Comparison of ENCODE assay signal across 29 cellular contexts in genomic region chr15:63852407-63852806, GRCh38.
"Had no signal": no experiment of that assay in that cellular context is flagged by ENCODE, and none has a peak within 500 bp of the region (broad histone marks: within the 10 kb centered on the region; RNA-seq: fewer than 3 reads in every experiment).

No MANE protein-coding gene starts in this region.

- H3K9me3 Mint-ChIP-seq: dendritic cell treated with granulocyte-macrophage colony-stimulating factor and Interleukin-4, amounts not matched to agents 40 ng/mL and 50 ng/mL, for 4 days; effector memory CD8-positive, alpha-beta T cell had no signal

- H3K79me2 ChIP-seq: hepatocyte had no signal

- H3K36me3 ChIP-seq: colonic mucosa, esophagus muscularis mucosa, esophagus squamous epithelium, gastrocnemius medialis, gastroesophageal sphincter, heart left ventricle, heart right ventricle had no signal

- ATAC-seq: effector memory CD8-positive, alpha-beta T cell; esophagus mucosa; foreskin keratinocyte; gastrocnemius medialis; gastroesophageal sphincter; heart left ventricle; heart right ventricle had no signal

- H3K4me3 ChIP-seq: colonic mucosa, coronary artery, dorsolateral prefrontal cortex, esophagus muscularis mucosa, esophagus squamous epithelium, gastrocnemius medialis, gastroesophageal sphincter, heart left ventricle, heart right ventricle, hepatocyte had no signal

- H3K9me3 ChIP-seq: colonic mucosa, esophagus muscularis mucosa, esophagus squamous epithelium, gastrocnemius medialis, gastroesophageal sphincter, heart left ventricle, heart right ventricle had no signal

- H3K4me1 ChIP-seq: colonic mucosa, esophagus squamous epithelium had no signal

- H3K27ac ChIP-seq: colonic mucosa, coronary artery, dorsolateral prefrontal cortex, epithelial cell of prostate, esophagus muscularis mucosa, esophagus squamous epithelium, foreskin keratinocyte, gastrocnemius medialis, gastroesophageal sphincter, heart left ventricle, heart right ventricle, hepatocyte had no signal

- H3K27ac Mint-ChIP-seq: dendritic cell treated with granulocyte-macrophage colony-stimulating factor and Interleukin-4, amounts not matched to agents 40 ng/mL and 50 ng/mL, for 4 days; endodermal cell had no signal

- H3K27me3 ChIP-seq: colonic mucosa, dorsolateral prefrontal cortex, esophagus muscularis mucosa, esophagus squamous epithelium, foreskin keratinocyte, gastrocnemius medialis, gastroesophageal sphincter, heart left ventricle, heart right ventricle, hepatocyte had no signal

- DNase-seq: colonic mucosa; cortex of kidney; dermis blood vessel endothelial cell; dorsolateral prefrontal cortex; effector CD4-positive, alpha-beta T cell; effector CD8-positive, alpha-beta T cell; effector memory CD4-positive, alpha-beta T cell; effector memory CD8-positive, alpha-beta T cell; endodermal cell; erythroblast; esophagus squamous epithelium; foreskin fibroblast; foreskin keratinocyte; foreskin melanocyte; gastrocnemius medialis; glutamatergic neuron; head of caudate nucleus; heart left ventricle; heart right ventricle had no signal

- H3K4me2 ChIP-seq: hepatocyte had no signal

- H2AFZ ChIP-seq: hepatocyte had no signal

- H3K4me3 Mint-ChIP-seq: dendritic cell treated with granulocyte-macrophage colony-stimulating factor and Interleukin-4, amounts not matched to agents 40 ng/mL and 50 ng/mL, for 4 days; effector memory CD8-positive, alpha-beta T cell; endodermal cell had no signal

- FAIRE-seq: endometrium, endothelial cell of umbilical vein, frontal cortex had no signal
